ENCODE assay signal across 9 cellular contexts in genomic region chr15:49645937-49646336, GRCh38. TPM values are rescaled to one million over a fixed set of nuclear protein-coding genes. Genes with fewer than 3 reads are reported as not detected.
DNase-seq lines count a peak whose midpoint lies in the region; TF ChIP-seq lines count a peak whose summit lies in the region.
"Had no signal": no experiment of that assay in that cellular context is flagged by ENCODE, and none has a peak within 500 bp of the region (broad histone marks: within the 10 kb centered on the region; RNA-seq: fewer than 3 reads in every experiment).

No MANE protein-coding gene starts in this region.

- no peaks in the 10 kb centered on the region for H3K79me2 ChIP-seq in parathyroid adenoma

- H3K36me3 Mint-ChIP-seq in chondrocyte (ENCODE audit: low read depth) = peaks cover 6% of the 10 kb centered on the region

- H3K4me1 Mint-ChIP-seq in chondrocyte (ENCODE audit: low read depth) = peaks cover 27% of the 10 kb centered on the region

- H3K27me3 ChIP-seq in parathyroid adenoma (ENCODE audit: control insufficient read depth, insufficient read depth, low read length) = no peaks in the 10 kb centered on the region

- H2AFZ ChIP-seq in parathyroid adenoma = no peak overlapping the region

- no peaks in the 10 kb centered on the region for H3K27me3 Mint-ChIP-seq in chondrocyte (ENCODE audit: low read depth)

- TF ChIP-seq CTCF in chondrocyte (IDR thresholded peaks at IDR 0.05) = no peak
- no peak for TF ChIP-seq CTCF in parathyroid adenoma (IDR thresholded peaks at IDR 0.05)

- H3K4me3 Mint-ChIP-seq in chondrocyte (ENCODE audit: unreplicated experiment) = no peak overlapping the region

- DNase-seq in Daoy (ENCODE audit: low read depth) (peak; percentile 30), NCI-H2196 treated with DMSO at 0.1 percent for 48 hours (lab: John Stamatoyannopoulos, UW; ENCODE audit: unreplicated experiment) (peak; percentile 20), chondrocyte (ENCODE audit: low spot score) (no peak), NCI-H146 treated with DMSO at 0.1 percent for 48 hours (lab: John Stamatoyannopoulos, UW; ENCODE audit: unreplicated experiment) (no peak), NCI-H1436 (lab: John Stamatoyannopoulos, UW) (no peak), cerebellar nuclear complex (lab: John Stamatoyannopoulos, UW) (no peak)
- no peak for DNase-seq in stimulated activated CD4-positive, alpha-beta T cell treated with anti-CD3 and anti-CD28 coated beads, Interleukin-2, amount 100 ng/mL, for 24 hours
- DNase-seq: stimulated activated naive CD4-positive, alpha-beta T cell treated with Interleukin-2 at 50 U/mL for 16 hours had no signal

- H3K4me3 ChIP-seq in parathyroid adenoma (ENCODE audit: low read depth, low read length) = no peak overlapping the region

- no peaks in the 10 kb centered on the region for H3K9me3 Mint-ChIP-seq in chondrocyte (ENCODE audit: low read depth)

- peak overlapping the region; percentile 68 for H3K27ac Mint-ChIP-seq in chondrocyte (ENCODE audit: unreplicated experiment)

- no peak overlapping the region for H3K9ac ChIP-seq in parathyroid adenoma

- no peaks in the 10 kb centered on the region for H3K4me1 ChIP-seq in parathyroid adenoma

- peak overlapping the region; percentile 34 for H3K4me2 ChIP-seq in parathyroid adenoma (ENCODE audit: low read length)

- H3K36me3 ChIP-seq in parathyroid adenoma (ENCODE audit: control insufficient read depth, insufficient read depth, low read length) = no peaks in the 10 kb centered on the region

- H3K9me3 ChIP-seq in parathyroid adenoma (ENCODE audit: control insufficient read depth, low read length) = no peaks in the 10 kb centered on the region

- peak overlapping the region; percentile 20 for H3K27ac ChIP-seq in parathyroid adenoma

RNA-seq across cellular contexts. Expression of gene DTWD1, which starts 25.1 kb away (rescaled TPM):
- total RNA-seq in Daoy (2014; rRNA removed; shearing (Covaris generic)) = 18.0 and 31.9 TPM in 2 replicates
- 16.3 to 23.2 TPM (median 18.0 TPM) in 3 replicates for total RNA-seq in chondrocyte

RNA-seq across cellular contexts. Expression of gene FAM227B, which starts 25.3 kb away (rescaled TPM):
- total RNA-seq in Daoy (2014; rRNA removed; shearing (Covaris generic)) = 1.5 and 4.6 TPM in 2 replicates
- 1.00 to 2.2 TPM (median 1.9 TPM) in 3 replicates for total RNA-seq in chondrocyte

Comparison
In these comparisons a context has a peak if more than half of its experiments do, and no peak if none do; other contexts are left out.
1. DNase-seq: peak in Daoy (single experiment) and NCI-H2196 treated with DMSO at 0.1 percent for 48 hours (single experiment); none in chondrocyte (single experiment), NCI-H146 treated with DMSO at 0.1 percent for 48 hours (single experiment), stimulated activated CD4-positive, alpha-beta T cell treated with anti-CD3 and anti-CD28 coated beads, Interleukin-2, amount 100 ng/mL, for 24 hours (0 of 2), NCI-H1436 (single experiment) and cerebellar nuclear complex (0 of 2).